1 cellular context compared by ENCODE assay signal in genomic region chr16:57658130-57658877, GRCh38.
A peak's percentile ranks its signal among the peaks of the same experiment; 100 is the strongest.
TF ChIP-seq lines count a peak whose summit lies in the region.

No MANE protein-coding gene starts in this region.

TF ChIP-seq in K562, 482 proteins besides CTCF, POLR2A, EP300 and RAD21:
- peak; percentile 83 for TF ChIP-seq ADNP (tag; IDR thresholded peaks at IDR 0.05)
- TF ChIP-seq DIDO1 (tag; IDR thresholded peaks at IDR 0.05; ENCODE audit: low read depth): no peak
- TF ChIP-seq MXD1 (CRISPR knock-in tag; IDR thresholded peaks at IDR 0.05; ENCODE audit: borderline replicate concordance, poor library complexity, severe bottlenecking): no peak
- TF ChIP-seq SRSF3 (IDR thresholded peaks at IDR 0.05; ENCODE audit: insufficient read depth, low read length): no peak
- TF ChIP-seq BCOR (IDR thresholded peaks at IDR 0.05): peak; percentile 95
- TF ChIP-seq RCOR1 (IDR thresholded peaks at IDR 0.05; ENCODE audit: borderline replicate concordance in 1 of 2, low read depth in 2 of 2, low read length in 2 of 2): peak in 1 of 2 experiments; percentile 58; a peak in 2 of 4 replicates
- TF ChIP-seq ETV1 (tag; conservative IDR thresholded peaks at IDR 0.05; ENCODE audit: low read depth): peak; percentile 71
- TF ChIP-seq ELK1 (CRISPR knock-in tag; IDR thresholded peaks at IDR 0.05): no peak
- no peak for TF ChIP-seq TGIF2 (CRISPR knock-in tag; IDR thresholded peaks at IDR 0.05)
- no peak for TF ChIP-seq JUND (IDR thresholded peaks at IDR 0.05; ENCODE audit: borderline replicate concordance, low read depth, low read length)
- no peak for TF ChIP-seq JUND (tag; IDR thresholded peaks at IDR 0.05; ENCODE audit: borderline replicate concordance, low read depth, low read length)
- TF ChIP-seq BRF2 (IDR thresholded peaks at IDR 0.05; ENCODE audit: borderline replicate concordance, insufficient read depth, insufficient read length): no peak
- TF ChIP-seq HDAC2 (IDR thresholded peaks at IDR 0.05): peak; percentile 70; the same call in 1 of the 2 replicates
- peak; percentile 67 to 80 for TF ChIP-seq KDM1A (IDR thresholded peaks at IDR 0.05)
- TF ChIP-seq RBFOX2 (IDR thresholded peaks at IDR 0.05; ENCODE audit: low read depth, low read length): no peak
- TF ChIP-seq BRD9 (IDR thresholded peaks at IDR 0.05; ENCODE audit: low read depth, partially characterized antibody): peak; percentile 70
- no peak for TF ChIP-seq RREB1 (CRISPR knock-in tag; IDR thresholded peaks at IDR 0.05)
- TF ChIP-seq GATA2 (CRISPR knock-in tag; IDR thresholded peaks at IDR 0.05): no peak
- no peak for TF ChIP-seq PATZ1 (CRISPR knock-in tag; IDR thresholded peaks at IDR 0.05; ENCODE audit: borderline replicate concordance)
- peak; percentile 94 for TF ChIP-seq RBM25 (IDR thresholded peaks at IDR 0.05; ENCODE audit: low read depth, low read length, severe bottlenecking)
- peak; percentile 79; the same call in 1 of the 2 replicates for TF ChIP-seq SMARCA5 (IDR thresholded peaks at IDR 0.05)
- TF ChIP-seq ZFP36 (IDR thresholded peaks at IDR 0.05; ENCODE audit: low read depth, low read length, partially characterized antibody): peak; percentile 88
